8 cellular contexts compared by ENCODE assay signal in genomic region chr19:4380254-4380727, GRCh38.
DNase-seq lines count a peak whose midpoint lies in the region; ATAC-seq lines count a peak whose summit lies in the region.

No MANE protein-coding gene starts in this region.

- DNase-seq in NAMALWA (ENCODE audit: low spot score), result peak; percentile 39
- peak; percentile 85 for DNase-seq in activated effector memory CD4-positive, alpha-beta T cell treated with anti-CD3 and anti-CD28 coated beads, Interleukin-2, amount 50 U/mL, for 16 hours
- peak; percentile 22 for DNase-seq in kidney tubule cell (ENCODE audit: low spot score)
- DNase-seq in stimulated activated naive CD8-positive, alpha-beta T cell treated with anti-CD3 and anti-CD28 coated beads, Interleukin-15, Interleukin-2, amounts not matched to agents 100 U/mL and 50 U/mL, for 24 hours, result peak; percentile 61
- DNase-seq in Kasumi-1 (lab: John Stamatoyannopoulos, UW), result no peak
- DNase-seq in NCI-H748 (lab: John Stamatoyannopoulos, UW; ENCODE audit: unreplicated experiment), result no peak
- DNase-seq in NCI-H446 treated with DMSO at 0.1 percent for 48 hours (lab: John Stamatoyannopoulos, UW), result no peak

- peak; percentile 44 for ATAC-seq in stimulated activated naive CD8-positive, alpha-beta T cell treated with anti-CD3 and anti-CD28 coated beads, Interleukin-15, Interleukin-2, amounts not matched to agents 100 U/mL and 50 U/mL, for 24 hours
- ATAC-seq in GM21737 (IDR thresholded peaks at IDR 0.05; ENCODE audit: unreplicated experiment), result no peak

Comparison
In these comparisons a context has a peak if more than half of its experiments do, and no peak if none do; other contexts are left out.
1. DNase-seq: peak in NAMALWA (single experiment), activated effector memory CD4-positive, alpha-beta T cell treated with anti-CD3 and anti-CD28 coated beads, Interleukin-2, amount 50 U/mL, for 16 hours (single experiment), kidney tubule cell (single experiment) and stimulated activated naive CD8-positive, alpha-beta T cell treated with anti-CD3 and anti-CD28 coated beads, Interleukin-15, Interleukin-2, amounts not matched to agents 100 U/mL and 50 U/mL, for 24 hours (single experiment); none in Kasumi-1 (0 of 2), NCI-H748 (single experiment) and NCI-H446 treated with DMSO at 0.1 percent for 48 hours (single experiment).